ENCODE assay signal across 14 cellular contexts in genomic region chr3:148229107-148229506, GRCh38.
DNase-seq lines count a peak whose midpoint lies in the region; ATAC-seq and TF ChIP-seq lines count a peak whose summit lies in the region.
"Had no signal": no experiment of that assay in that cellular context is flagged by ENCODE, and none has a peak within 500 bp of the region (broad histone marks: within the 10 kb centered on the region; RNA-seq: fewer than 3 reads in every experiment).

No MANE protein-coding gene starts in this region.

- no peak overlapping the region for H2BK15ac ChIP-seq in neuronal stem cell (ENCODE audit: low read length)

- H2AFZ ChIP-seq in neuronal stem cell (ENCODE audit: low read length), result peak overlapping the region; percentile 68
- H2AFZ ChIP-seq in hepatocyte, result no peak overlapping the region

- H3K4me3 ChIP-seq in neuronal stem cell (ENCODE audit: low read length in 2 of 2) (no peak overlapping the region), hepatocyte (no peak overlapping the region)
- H3K4me3 ChIP-seq: MG63, SJSA1, uterus had no signal

- H3K18ac ChIP-seq in neuronal stem cell (ENCODE audit: low read length), result no peak overlapping the region

- H4K20me1 ChIP-seq in hepatocyte (ENCODE audit: insufficient read depth, poor library complexity, severe bottlenecking), result no peaks in the 10 kb centered on the region

- DNase-seq in HT1080 (ENCODE audit: low read depth), result peak; percentile 51
- DNase-seq in neuronal stem cell (ENCODE audit: low spot score), result no peak
- DNase-seq in activated naive CD8-positive, alpha-beta T cell treated with anti-CD3 and anti-CD28 coated beads for 36 hours, result no peak
- no peak for DNase-seq in nephron progenitor cell
- DNase-seq in hepatocyte (ENCODE audit: low spot score), result no peak
- DNase-seq: activated CD4-positive, CD25-positive, alpha-beta regulatory T cell treated with anti-CD3 and anti-CD28 coated beads, Interleukin-2, amount 50 U/mL, for 72 hours; activated effector memory CD4-positive, alpha-beta T cell treated with Interleukin-2 at 50 U/mL for 16 hours; caudate nucleus; MG63; NCI-H524 treated with DMSO at 0.1 percent for 48 hours; uterus had no signal

- H3K14ac ChIP-seq in neuronal stem cell (ENCODE audit: low read length), result no peak overlapping the region

- H3K9ac ChIP-seq in neuronal stem cell (ENCODE audit: low read depth, low read length, poor library complexity), result no peak overlapping the region

- no peaks in the 10 kb centered on the region for H3K36me3 Mint-ChIP-seq in activated naive CD8-positive, alpha-beta T cell treated with anti-CD3 and anti-CD28 coated beads for 36 hours
- H3K36me3 Mint-ChIP-seq in nephron progenitor cell (ENCODE audit: low read depth), result no peaks in the 10 kb centered on the region

- no peak overlapping the region for H4K8ac ChIP-seq in neuronal stem cell (ENCODE audit: low read depth, low read length)

- no peak overlapping the region for H2BK120ac ChIP-seq in neuronal stem cell (ENCODE audit: low read depth, low read length)

- H3K79me1 ChIP-seq in neuronal stem cell (ENCODE audit: low read depth, low read length), result no peaks in the 10 kb centered on the region

- H3K4me2 ChIP-seq in neuronal stem cell (ENCODE audit: insufficient read depth, low read length, poor library complexity, severe bottlenecking) (no peak overlapping the region), hepatocyte (no peak overlapping the region)

- H3K9me3 ChIP-seq in neuronal stem cell (replicated peaks in 1 of 2; ENCODE audit: control insufficient read depth in 2 of 2, insufficient read depth in 1 of 2, low read depth in 1 of 2, low read length in 2 of 2) (no peaks in the 10 kb centered on the region), hepatocyte (ENCODE audit: low read depth) (no peaks in the 10 kb centered on the region)
- H3K9me3 ChIP-seq: MG63, SJSA1, uterus had no signal

- no peak overlapping the region for H4K91ac ChIP-seq in neuronal stem cell (ENCODE audit: low read depth, low read length, poor library complexity)

- H3K4me3 Mint-ChIP-seq in activated naive CD8-positive, alpha-beta T cell treated with anti-CD3 and anti-CD28 coated beads for 36 hours, result no peak overlapping the region
- H3K4me3 Mint-ChIP-seq in nephron progenitor cell, result no peak overlapping the region

- no peak overlapping the region for H2AK5ac ChIP-seq in neuronal stem cell (ENCODE audit: low read depth, low read length)

- TF ChIP-seq CTCF in nephron progenitor cell (IDR thresholded peaks at IDR 0.05) (no peak), hepatocyte (IDR thresholded peaks at IDR 0.05; ENCODE audit: poor library complexity) (no peak)

- no peak overlapping the region for H2BK5ac ChIP-seq in neuronal stem cell (ENCODE audit: low read length)

- H3K4me1 ChIP-seq in neuronal stem cell (ENCODE audit: control insufficient read depth in 2 of 2, insufficient read depth in 1 of 2, low read depth in 1 of 2, low read length in 2 of 2), result peaks cover 0 to 1% of the 10 kb centered on the region in 2 donors
- H3K4me1 ChIP-seq in hepatocyte (ENCODE audit: insufficient read depth), result no peaks in the 10 kb centered on the region
- H3K4me1 ChIP-seq: SJSA1, uterus had no signal

- H3K9me2 ChIP-seq in hepatocyte (replicated peaks; ENCODE audit: insufficient read depth), result no peaks in the 10 kb centered on the region

- no peak overlapping the region for H3K27ac ChIP-seq in neuronal stem cell (replicated peaks; ENCODE audit: low read length)
- H3K27ac ChIP-seq in hepatocyte, result no peak overlapping the region
- H3K27ac ChIP-seq: SJSA1, uterus had no signal

- H3K27ac Mint-ChIP-seq in activated naive CD8-positive, alpha-beta T cell treated with anti-CD3 and anti-CD28 coated beads for 36 hours, result no peak overlapping the region
- no peak overlapping the region for H3K27ac Mint-ChIP-seq in nephron progenitor cell

- H3K27me3 Mint-ChIP-seq in activated naive CD8-positive, alpha-beta T cell treated with anti-CD3 and anti-CD28 coated beads for 36 hours, result no peaks in the 10 kb centered on the region
- peaks cover 3% of the 10 kb centered on the region for H3K27me3 Mint-ChIP-seq in nephron progenitor cell (ENCODE audit: low read depth, poor library complexity)

- no peak overlapping the region for H2BK12ac ChIP-seq in neuronal stem cell (ENCODE audit: low read length)

- H3K4ac ChIP-seq in neuronal stem cell (ENCODE audit: low read length), result no peak overlapping the region

- no peaks in the 10 kb centered on the region for H3K27me3 ChIP-seq in neuronal stem cell (ENCODE audit: control insufficient read depth in 3 of 3, insufficient read depth in 3 of 3, low read depth in 1 of 3, low read length in 3 of 3)
- H3K27me3 ChIP-seq in hepatocyte, result no peaks in the 10 kb centered on the region
- H3K27me3 ChIP-seq: MG63, SJSA1, uterus had no signal

- no peaks in the 10 kb centered on the region for H3K79me2 ChIP-seq in hepatocyte

- no peaks in the 10 kb centered on the region for H3K9me3 Mint-ChIP-seq in activated naive CD8-positive, alpha-beta T cell treated with anti-CD3 and anti-CD28 coated beads for 36 hours
- H3K9me3 Mint-ChIP-seq in nephron progenitor cell, result no peaks in the 10 kb centered on the region

- ATAC-seq in GM19372 (IDR thresholded peaks at IDR 0.05; ENCODE audit: low read depth, unreplicated experiment), result peak; percentile 61
- peak; percentile 62 for ATAC-seq in HG02571 (IDR thresholded peaks at IDR 0.05; ENCODE audit: unreplicated experiment)

- H3K36me3 ChIP-seq in neuronal stem cell (replicated peaks in 1 of 2; ENCODE audit: control insufficient read depth in 2 of 2, insufficient read depth in 2 of 2, low read length in 2 of 2), result no peaks in the 10 kb centered on the region
- no peaks in the 10 kb centered on the region for H3K36me3 ChIP-seq in hepatocyte (replicated peaks; ENCODE audit: insufficient read depth, low read depth)
- H3K36me3 ChIP-seq: MG63, SJSA1, uterus had no signal

- no peaks in the 10 kb centered on the region for H3K4me1 Mint-ChIP-seq in activated naive CD8-positive, alpha-beta T cell treated with anti-CD3 and anti-CD28 coated beads for 36 hours
- H3K4me1 Mint-ChIP-seq in nephron progenitor cell, result peaks cover 5% of the 10 kb centered on the region

- H3K23ac ChIP-seq in neuronal stem cell (ENCODE audit: low read depth, low read length, poor library complexity), result no peak overlapping the region
